28 cellular contexts compared by ENCODE assay signal in the genomic region with DNA sequence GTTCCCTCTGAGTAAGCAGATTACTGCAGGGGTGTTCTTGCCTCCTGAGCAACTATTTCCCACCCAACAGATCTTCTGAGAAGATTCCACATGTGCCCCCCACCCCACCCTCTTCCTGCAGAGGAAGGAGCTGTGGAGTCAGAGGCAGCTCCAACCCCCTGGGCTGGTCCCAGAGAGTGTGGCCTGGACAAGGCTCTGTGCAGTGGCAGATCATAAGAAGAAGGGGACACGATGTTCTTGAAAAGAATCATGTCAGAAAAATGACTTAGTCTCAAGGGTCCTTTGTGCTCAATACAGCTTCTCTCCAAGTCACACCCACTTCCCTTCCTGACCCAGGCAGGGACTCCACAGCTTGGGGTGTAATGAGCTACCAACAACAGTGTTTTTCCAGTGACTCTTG.
"Had no signal": no experiment of that assay in that cellular context is flagged by ENCODE, and none has a peak within 500 bp of the region (broad histone marks: within the 10 kb centered on the region; RNA-seq: fewer than 3 reads in every experiment).

No MANE protein-coding gene starts in this region.

- H3K4me3 ChIP-seq: dorsolateral prefrontal cortex, gastroesophageal sphincter, heart left ventricle, hepatocyte, lung, mucosa of descending colon, ovary, psoas muscle, sigmoid colon, thoracic aorta, tibial nerve, upper lobe of right lung, vagina had no signal

- H3K9me3 ChIP-seq: gastroesophageal sphincter, heart left ventricle, mucosa of descending colon, ovary, psoas muscle, sigmoid colon, thoracic aorta, tibial nerve, upper lobe of right lung, vagina had no signal

- ATAC-seq: esophagus mucosa; foreskin keratinocyte; gastroesophageal sphincter; heart left ventricle; left lobe of liver; mucosa of descending colon; natural killer cell treated with Interleukin-12 subunit alpha and Interleukin-12 subunit beta and Interleukin-15 and Interleukin-18, amount 100 ng/mL, for 72 hours; psoas muscle; right cardiac atrium; stimulated activated memory B cell treated with anti-CD40 and anti-IgM and Interleukin-4, amounts not matched to agents 10 μg/mL and 1 μg/mL and 100 μg/mL, for 72 hours; stimulated activated naive CD8-positive, alpha-beta T cell treated with anti-CD3 and anti-CD28 coated beads, Interleukin-15, Interleukin-2, amounts not matched to agents 100 U/mL and 50 U/mL, for 24 hours; upper lobe of right lung had no signal

- H3K4me1 ChIP-seq: foreskin keratinocyte, gastroesophageal sphincter, heart left ventricle, psoas muscle, sigmoid colon, tibial nerve, upper lobe of right lung, vagina had no signal

- H3K27ac ChIP-seq: dorsolateral prefrontal cortex, epithelial cell of prostate, foreskin keratinocyte, gastroesophageal sphincter, heart left ventricle, hepatocyte, ovary, psoas muscle, sigmoid colon, thoracic aorta, tibial nerve, upper lobe of right lung, vagina had no signal

- H3K36me3 ChIP-seq: gastroesophageal sphincter, heart left ventricle, ovary, sigmoid colon, thoracic aorta, tibial nerve, upper lobe of right lung, vagina had no signal

- H3K27me3 ChIP-seq: hepatocyte, ovary, vagina had no signal

- DNase-seq: dorsolateral prefrontal cortex; effector CD4-positive, alpha-beta T cell; foreskin keratinocyte; heart left ventricle; kidney; mucosa of descending colon; naive B cell; nucleus accumbens; ovary; posterior cingulate gyrus; psoas muscle; right cardiac atrium; sigmoid colon; stimulated activated CD4-positive, alpha-beta T cell treated with anti-CD3 and anti-CD28 coated beads, Interleukin-4, amount 100 ng/mL, for 4 hours; stimulated activated naive CD8-positive, alpha-beta T cell treated with anti-CD3 and anti-CD28 coated beads, Interleukin-15, Interleukin-2, amounts not matched to agents 100 U/mL and 50 U/mL, for 24 hours; substantia nigra; upper lobe of right lung had no signal
